1 cellular context compared by ENCODE assay signal in the genomic region with DNA sequence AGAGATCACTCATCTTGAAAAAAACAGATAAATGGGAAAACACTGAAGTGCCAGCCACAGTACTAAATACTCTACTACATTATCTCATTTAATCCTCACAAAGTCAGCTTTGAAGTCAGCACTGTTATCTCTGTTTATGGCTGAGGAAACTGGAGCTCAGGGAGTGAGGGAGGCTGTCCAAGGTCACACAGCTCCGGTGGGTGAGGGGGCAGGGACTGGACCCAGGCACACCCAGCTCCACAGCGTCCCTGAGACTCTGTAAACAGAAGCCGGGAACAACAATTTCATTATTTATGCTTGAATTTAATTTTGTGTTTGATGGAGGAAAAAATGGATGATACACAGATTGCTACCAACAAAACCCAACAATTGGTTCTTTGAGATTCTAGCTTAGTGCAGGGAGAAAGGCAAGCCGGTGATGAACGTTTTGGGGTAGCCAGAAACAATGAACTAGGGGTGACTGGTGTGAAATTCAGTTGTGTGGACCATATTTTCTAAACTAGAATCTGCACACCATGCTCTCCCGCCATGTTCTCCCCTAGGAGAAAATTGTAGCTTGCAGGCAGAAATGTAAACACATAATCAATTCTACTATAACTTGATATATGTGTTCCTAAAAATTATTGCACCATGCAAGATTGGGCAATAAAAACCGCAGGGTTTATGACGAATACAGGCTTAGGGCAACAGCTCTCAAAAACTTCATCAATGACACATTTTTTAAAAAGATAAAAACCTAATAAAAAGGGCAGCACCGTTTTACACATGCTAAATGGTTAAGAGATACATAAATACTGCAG.
TF ChIP-seq lines count a peak whose summit lies in the region.

A gene with protein sequence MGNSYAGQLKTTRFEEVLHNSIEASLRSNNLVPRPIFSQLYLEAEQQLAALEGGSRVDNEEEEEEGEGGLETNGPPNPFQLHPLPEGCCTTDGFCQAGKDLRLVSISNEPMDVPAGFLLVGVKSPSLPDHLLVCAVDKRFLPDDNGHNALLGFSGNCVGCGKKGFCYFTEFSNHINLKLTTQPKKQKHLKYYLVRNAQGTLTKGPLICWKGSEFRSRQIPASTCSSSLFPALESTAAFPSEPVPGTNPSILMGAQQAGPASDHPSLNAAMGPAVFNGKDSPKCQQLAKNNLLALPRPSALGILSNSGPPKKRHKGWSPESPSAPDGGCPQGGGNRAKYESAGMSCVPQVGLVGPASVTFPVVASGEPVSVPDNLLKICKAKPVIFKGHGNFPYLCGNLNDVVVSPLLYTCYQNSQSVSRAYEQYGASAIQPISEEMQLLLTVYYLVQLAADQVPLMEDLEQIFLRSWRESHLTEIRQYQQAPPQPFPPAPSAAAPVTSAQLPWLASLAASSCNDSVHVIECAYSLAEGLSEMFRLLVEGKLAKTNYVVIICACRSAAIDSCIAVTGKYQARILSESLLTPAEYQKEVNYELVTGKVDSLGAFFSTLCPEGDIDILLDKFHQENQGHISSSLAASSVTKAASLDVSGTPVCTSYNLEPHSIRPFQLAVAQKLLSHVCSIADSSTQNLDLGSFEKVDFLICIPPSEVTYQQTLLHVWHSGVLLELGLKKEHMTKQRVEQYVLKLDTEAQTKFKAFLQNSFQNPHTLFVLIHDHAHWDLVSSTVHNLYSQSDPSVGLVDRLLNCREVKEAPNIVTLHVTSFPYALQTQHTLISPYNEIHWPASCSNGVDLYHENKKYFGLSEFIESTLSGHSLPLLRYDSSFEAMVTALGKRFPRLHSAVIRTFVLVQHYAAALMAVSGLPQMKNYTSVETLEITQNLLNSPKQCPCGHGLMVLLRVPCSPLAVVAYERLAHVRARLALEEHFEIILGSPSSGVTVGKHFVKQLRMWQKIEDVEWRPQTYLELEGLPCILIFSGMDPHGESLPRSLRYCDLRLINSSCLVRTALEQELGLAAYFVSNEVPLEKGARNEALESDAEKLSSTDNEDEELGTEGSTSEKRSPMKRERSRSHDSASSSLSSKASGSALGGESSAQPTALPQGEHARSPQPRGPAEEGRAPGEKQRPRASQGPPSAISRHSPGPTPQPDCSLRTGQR (N-terminal part only) (plus strand): TSS at position 768 of the 800 bp plus-strand sequence. CDS start 22,570 bp downstream, outside the sequence.

TF ChIP-seq in HepG2, 621 proteins besides CTCF, POLR2A, EP300 and RAD21 (continued from another document and continues in another):
- TF ChIP-seq, protein P1, sequence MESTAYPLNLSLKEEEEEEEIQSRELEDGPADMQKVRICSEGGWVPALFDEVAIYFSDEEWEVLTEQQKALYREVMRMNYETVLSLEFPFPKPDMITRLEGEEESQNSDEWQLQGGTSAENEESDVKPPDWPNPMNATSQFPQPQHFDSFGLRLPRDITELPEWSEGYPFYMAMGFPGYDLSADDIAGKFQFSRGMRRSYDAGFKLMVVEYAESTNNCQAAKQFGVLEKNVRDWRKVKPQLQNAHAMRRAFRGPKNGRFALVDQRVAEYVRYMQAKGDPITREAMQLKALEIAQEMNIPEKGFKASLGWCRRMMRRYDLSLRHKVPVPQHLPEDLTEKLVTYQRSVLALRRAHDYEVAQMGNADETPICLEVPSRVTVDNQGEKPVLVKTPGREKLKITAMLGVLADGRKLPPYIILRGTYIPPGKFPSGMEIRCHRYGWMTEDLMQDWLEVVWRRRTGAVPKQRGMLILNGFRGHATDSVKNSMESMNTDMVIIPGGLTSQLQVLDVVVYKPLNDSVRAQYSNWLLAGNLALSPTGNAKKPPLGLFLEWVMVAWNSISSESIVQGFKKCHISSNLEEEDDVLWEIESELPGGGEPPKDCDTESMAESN (CRISPR knock-in tag; conservative IDR thresholded peaks at IDR 0.05) = 0 out of 2 replicates have a peak, but pooled peaks have one; percentile 51
- TF ChIP-seq, protein P2, sequence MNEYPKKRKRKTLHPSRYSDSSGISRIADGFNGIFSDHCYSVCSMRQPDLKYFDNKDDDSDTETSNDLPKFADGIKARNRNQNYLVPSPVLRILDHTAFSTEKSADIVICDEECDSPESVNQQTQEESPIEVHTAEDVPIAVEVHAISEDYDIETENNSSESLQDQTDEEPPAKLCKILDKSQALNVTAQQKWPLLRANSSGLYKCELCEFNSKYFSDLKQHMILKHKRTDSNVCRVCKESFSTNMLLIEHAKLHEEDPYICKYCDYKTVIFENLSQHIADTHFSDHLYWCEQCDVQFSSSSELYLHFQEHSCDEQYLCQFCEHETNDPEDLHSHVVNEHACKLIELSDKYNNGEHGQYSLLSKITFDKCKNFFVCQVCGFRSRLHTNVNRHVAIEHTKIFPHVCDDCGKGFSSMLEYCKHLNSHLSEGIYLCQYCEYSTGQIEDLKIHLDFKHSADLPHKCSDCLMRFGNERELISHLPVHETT (CRISPR knock-in tag; conservative IDR thresholded peaks at IDR 0.05) = 0 out of 2 replicates have a peak, but pooled peaks have one; percentile 26
- no peak for TF ChIP-seq SIN3A (IDR thresholded peaks at IDR 0.05; ENCODE audit: borderline replicate concordance, low read depth, low read length)
- TF ChIP-seq RFX3 (CRISPR knock-in tag; IDR thresholded peaks at IDR 0.05) = no peak
- TF ChIP-seq, protein P3, sequence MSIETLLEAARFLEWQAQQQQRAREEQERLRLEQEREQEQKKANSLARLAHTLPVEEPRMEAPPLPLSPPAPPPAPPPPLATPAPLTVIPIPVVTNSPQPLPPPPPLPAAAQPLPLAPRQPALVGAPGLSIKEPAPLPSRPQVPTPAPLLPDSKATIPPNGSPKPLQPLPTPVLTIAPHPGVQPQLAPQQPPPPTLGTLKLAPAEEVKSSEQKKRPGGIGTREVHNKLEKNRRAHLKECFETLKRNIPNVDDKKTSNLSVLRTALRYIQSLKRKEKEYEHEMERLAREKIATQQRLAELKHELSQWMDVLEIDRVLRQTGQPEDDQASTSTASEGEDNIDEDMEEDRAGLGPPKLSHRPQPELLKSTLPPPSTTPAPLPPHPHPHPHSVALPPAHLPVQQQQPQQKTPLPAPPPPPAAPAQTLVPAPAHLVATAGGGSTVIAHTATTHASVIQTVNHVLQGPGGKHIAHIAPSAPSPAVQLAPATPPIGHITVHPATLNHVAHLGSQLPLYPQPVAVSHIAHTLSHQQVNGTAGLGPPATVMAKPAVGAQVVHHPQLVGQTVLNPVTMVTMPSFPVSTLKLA (IDR thresholded peaks at IDR 0.05) = no peak
- TF ChIP-seq, protein P4, sequence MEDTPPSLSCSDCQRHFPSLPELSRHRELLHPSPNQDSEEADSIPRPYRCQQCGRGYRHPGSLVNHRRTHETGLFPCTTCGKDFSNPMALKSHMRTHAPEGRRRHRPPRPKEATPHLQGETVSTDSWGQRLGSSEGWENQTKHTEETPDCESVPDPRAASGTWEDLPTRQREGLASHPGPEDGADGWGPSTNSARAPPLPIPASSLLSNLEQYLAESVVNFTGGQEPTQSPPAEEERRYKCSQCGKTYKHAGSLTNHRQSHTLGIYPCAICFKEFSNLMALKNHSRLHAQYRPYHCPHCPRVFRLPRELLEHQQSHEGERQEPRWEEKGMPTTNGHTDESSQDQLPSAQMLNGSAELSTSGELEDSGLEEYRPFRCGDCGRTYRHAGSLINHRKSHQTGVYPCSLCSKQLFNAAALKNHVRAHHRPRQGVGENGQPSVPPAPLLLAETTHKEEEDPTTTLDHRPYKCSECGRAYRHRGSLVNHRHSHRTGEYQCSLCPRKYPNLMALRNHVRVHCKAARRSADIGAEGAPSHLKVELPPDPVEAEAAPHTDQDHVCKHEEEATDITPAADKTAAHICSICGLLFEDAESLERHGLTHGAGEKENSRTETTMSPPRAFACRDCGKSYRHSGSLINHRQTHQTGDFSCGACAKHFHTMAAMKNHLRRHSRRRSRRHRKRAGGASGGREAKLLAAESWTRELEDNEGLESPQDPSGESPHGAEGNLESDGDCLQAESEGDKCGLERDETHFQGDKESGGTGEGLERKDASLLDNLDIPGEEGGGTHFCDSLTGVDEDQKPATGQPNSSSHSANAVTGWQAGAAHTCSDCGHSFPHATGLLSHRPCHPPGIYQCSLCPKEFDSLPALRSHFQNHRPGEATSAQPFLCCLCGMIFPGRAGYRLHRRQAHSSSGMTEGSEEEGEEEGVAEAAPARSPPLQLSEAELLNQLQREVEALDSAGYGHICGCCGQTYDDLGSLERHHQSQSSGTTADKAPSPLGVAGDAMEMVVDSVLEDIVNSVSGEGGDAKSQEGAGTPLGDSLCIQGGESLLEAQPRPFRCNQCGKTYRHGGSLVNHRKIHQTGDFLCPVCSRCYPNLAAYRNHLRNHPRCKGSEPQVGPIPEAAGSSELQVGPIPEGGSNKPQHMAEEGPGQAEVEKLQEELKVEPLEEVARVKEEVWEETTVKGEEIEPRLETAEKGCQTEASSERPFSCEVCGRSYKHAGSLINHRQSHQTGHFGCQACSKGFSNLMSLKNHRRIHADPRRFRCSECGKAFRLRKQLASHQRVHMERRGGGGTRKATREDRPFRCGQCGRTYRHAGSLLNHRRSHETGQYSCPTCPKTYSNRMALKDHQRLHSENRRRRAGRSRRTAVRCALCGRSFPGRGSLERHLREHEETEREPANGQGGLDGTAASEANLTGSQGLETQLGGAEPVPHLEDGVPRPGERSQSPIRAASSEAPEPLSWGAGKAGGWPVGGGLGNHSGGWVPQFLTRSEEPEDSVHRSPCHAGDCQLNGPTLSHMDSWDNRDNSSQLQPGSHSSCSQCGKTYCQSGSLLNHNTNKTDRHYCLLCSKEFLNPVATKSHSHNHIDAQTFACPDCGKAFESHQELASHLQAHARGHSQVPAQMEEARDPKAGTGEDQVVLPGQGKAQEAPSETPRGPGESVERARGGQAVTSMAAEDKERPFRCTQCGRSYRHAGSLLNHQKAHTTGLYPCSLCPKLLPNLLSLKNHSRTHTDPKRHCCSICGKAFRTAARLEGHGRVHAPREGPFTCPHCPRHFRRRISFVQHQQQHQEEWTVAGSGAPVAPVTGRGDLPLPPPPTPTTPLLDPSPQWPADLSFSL (CRISPR knock-in tag; IDR thresholded peaks at IDR 0.05) = no peak
- peak; percentile 85; the same call in 1 of the 2 replicates for TF ChIP-seq CBX5 (CRISPR knock-in tag; IDR thresholded peaks at IDR 0.05; ENCODE audit: borderline replicate concordance)
- TF ChIP-seq, protein P5, sequence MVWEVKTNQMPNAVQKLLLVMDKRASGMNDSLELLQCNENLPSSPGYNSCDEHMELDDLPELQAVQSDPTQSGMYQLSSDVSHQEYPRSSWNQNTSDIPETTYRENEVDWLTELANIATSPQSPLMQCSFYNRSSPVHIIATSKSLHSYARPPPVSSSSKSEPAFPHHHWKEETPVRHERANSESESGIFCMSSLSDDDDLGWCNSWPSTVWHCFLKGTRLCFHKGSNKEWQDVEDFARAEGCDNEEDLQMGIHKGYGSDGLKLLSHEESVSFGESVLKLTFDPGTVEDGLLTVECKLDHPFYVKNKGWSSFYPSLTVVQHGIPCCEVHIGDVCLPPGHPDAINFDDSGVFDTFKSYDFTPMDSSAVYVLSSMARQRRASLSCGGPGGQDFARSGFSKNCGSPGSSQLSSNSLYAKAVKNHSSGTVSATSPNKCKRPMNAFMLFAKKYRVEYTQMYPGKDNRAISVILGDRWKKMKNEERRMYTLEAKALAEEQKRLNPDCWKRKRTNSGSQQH (CRISPR knock-in tag; IDR thresholded peaks at IDR 0.05; ENCODE audit: low read depth) = no peak
- TF ChIP-seq ZNF121 (CRISPR knock-in tag; IDR thresholded peaks at IDR 0.05) = peak; percentile 34; the same call in 1 of the 2 replicates
- TF ChIP-seq CENPT (CRISPR knock-in tag; IDR thresholded peaks at IDR 0.05; ENCODE audit: low read depth) = no peak
- TF ChIP-seq, protein P6, sequence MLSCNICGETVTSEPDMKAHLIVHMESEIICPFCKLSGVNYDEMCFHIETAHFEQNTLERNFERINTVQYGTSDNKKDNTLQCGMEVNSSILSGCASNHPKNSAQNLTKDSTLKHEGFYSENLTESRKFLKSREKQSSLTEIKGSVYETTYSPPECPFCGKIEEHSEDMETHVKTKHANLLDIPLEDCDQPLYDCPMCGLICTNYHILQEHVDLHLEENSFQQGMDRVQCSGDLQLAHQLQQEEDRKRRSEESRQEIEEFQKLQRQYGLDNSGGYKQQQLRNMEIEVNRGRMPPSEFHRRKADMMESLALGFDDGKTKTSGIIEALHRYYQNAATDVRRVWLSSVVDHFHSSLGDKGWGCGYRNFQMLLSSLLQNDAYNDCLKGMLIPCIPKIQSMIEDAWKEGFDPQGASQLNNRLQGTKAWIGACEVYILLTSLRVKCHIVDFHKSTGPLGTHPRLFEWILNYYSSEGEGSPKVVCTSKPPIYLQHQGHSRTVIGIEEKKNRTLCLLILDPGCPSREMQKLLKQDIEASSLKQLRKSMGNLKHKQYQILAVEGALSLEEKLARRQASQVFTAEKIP (CRISPR knock-in tag; IDR thresholded peaks at IDR 0.05; ENCODE audit: borderline replicate concordance) = no peak
- no peak; the same call in 1 of the 2 replicates for TF ChIP-seq SAFB2 (CRISPR knock-in tag; IDR thresholded peaks at IDR 0.05; ENCODE audit: borderline replicate concordance, low read depth)
- TF ChIP-seq, protein P7, sequence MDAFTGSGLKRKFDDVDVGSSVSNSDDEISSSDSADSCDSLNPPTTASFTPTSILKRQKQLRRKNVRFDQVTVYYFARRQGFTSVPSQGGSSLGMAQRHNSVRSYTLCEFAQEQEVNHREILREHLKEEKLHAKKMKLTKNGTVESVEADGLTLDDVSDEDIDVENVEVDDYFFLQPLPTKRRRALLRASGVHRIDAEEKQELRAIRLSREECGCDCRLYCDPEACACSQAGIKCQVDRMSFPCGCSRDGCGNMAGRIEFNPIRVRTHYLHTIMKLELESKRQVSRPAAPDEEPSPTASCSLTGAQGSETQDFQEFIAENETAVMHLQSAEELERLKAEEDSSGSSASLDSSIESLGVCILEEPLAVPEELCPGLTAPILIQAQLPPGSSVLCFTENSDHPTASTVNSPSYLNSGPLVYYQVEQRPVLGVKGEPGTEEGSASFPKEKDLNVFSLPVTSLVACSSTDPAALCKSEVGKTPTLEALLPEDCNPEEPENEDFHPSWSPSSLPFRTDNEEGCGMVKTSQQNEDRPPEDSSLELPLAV (CRISPR knock-in tag; conservative IDR thresholded peaks at IDR 0.05; ENCODE audit: low read depth) = no peak
- TF ChIP-seq, protein P8, sequence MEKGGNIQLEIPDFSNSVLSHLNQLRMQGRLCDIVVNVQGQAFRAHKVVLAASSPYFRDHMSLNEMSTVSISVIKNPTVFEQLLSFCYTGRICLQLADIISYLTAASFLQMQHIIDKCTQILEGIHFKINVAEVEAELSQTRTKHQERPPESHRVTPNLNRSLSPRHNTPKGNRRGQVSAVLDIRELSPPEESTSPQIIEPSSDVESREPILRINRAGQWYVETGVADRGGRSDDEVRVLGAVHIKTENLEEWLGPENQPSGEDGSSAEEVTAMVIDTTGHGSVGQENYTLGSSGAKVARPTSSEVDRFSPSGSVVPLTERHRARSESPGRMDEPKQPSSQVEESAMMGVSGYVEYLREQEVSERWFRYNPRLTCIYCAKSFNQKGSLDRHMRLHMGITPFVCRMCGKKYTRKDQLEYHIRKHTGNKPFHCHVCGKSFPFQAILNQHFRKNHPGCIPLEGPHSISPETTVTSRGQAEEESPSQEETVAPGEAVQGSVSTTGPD (CRISPR knock-in tag; IDR thresholded peaks at IDR 0.05) = no peak
- TF ChIP-seq ERF (CRISPR knock-in tag; IDR thresholded peaks at IDR 0.05) = peak; percentile 79; the same call in 1 of the 2 replicates
- TF ChIP-seq ZBTB8A (CRISPR knock-in tag; IDR thresholded peaks at IDR 0.05; ENCODE audit: borderline replicate concordance, low read depth) = no peak
